Comparison of ENCODE assay signal across 16 cellular contexts in the genomic region with DNA sequence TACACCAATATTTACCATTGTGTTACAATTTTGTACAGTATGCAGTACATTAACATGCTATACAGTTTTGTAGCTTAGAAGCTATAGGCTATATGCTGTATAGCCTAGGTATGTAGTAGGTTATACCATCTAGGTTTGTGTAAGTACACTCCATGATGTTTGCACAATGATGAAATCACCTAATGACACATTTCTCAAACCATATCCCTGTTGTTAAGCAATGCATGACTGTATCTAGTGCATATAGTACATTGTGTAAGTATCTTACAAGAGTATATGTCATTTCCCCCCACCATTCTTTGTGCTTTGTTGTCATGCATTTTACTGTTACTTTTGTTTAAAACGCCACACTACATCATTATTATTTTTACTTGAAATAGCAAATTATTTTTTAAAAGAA.
DNase-seq lines count a peak whose midpoint lies in the region; ATAC-seq, FAIRE-seq and TF ChIP-seq lines count a peak whose summit lies in the region.
"Had no signal": no experiment of that assay in that cellular context is flagged by ENCODE, and none has a peak within 500 bp of the region (broad histone marks: within the 10 kb centered on the region; RNA-seq: fewer than 3 reads in every experiment).

No MANE protein-coding gene starts in this region.

- no peak for TF ChIP-seq EP300 in HepG2 (IDR thresholded peaks at IDR 0.05; ENCODE audit: low read depth in 2 of 2, low read length in 2 of 2)
- TF ChIP-seq EP300 in HepG2 (CRISPR knock-in tag; IDR thresholded peaks at IDR 0.05; ENCODE audit: borderline replicate concordance), result no peak

- no peak for TF ChIP-seq RAD21 in HepG2 (CRISPR knock-in tag; IDR thresholded peaks at IDR 0.05)

- H3K4me3 Mint-ChIP-seq in type B pancreatic cell, result no peak overlapping the region
- H3K4me3 Mint-ChIP-seq: activated naive CD4-positive, alpha-beta T cell treated with anti-CD3 and anti-CD28 coated beads, Interleukin-2, amount 10 ng/mL, durations not matched to agents 7 days and 5 days; memory B cell had no signal

- H3K27me3 Mint-ChIP-seq in type B pancreatic cell, result peaks cover 11% of the 10 kb centered on the region

- TF ChIP-seq POLR2A in HepG2 (IDR thresholded peaks at IDR 0.05; ENCODE audit: insufficient read depth in 1 of 2, low read depth in 2 of 2, low read length in 2 of 2) (no peak), right lobe of liver (IDR thresholded peaks at IDR 0.05) (no peak)

- H3K27ac ChIP-seq in HepG2 (ENCODE audit: extremely low read length, insufficient read depth, low read length) (no peak overlapping the region), right lobe of liver (no peak overlapping the region)

- intact Hi-C loops in HepG2 (cut with micrococcal nuclease; ENCODE audit: unreplicated experiment), result no loop called here
- intact Hi-C loops in right lobe of liver (cut with DNase I), result no loop called here
- intact Hi-C loops in left ventricle myocardium superior (cut with micrococcal nuclease), result no loop called here

- H3K9me3 ChIP-seq in HepG2 (ENCODE audit: low read length), result no peaks in the 10 kb centered on the region
- H3K9me3 ChIP-seq in right lobe of liver, result no peaks in the 10 kb centered on the region

- no TSS peak for BruUV-seq in HepG2 (replicated peaks; lab: Mats Ljungman, UMichigan)

- no peaks in the 10 kb centered on the region for H3K36me3 ChIP-seq in HepG2 (replicated peaks in 1 of 2; ENCODE audit: control insufficient read depth in 1 of 2, insufficient read depth in 2 of 2, low read length in 2 of 2)
- H3K36me3 ChIP-seq in right lobe of liver, result no peaks in the 10 kb centered on the region

- H3K36me3 Mint-ChIP-seq in type B pancreatic cell, result no peaks in the 10 kb centered on the region
- H3K36me3 Mint-ChIP-seq: activated naive CD4-positive, alpha-beta T cell treated with anti-CD3 and anti-CD28 coated beads, Interleukin-2, amount 10 ng/mL, durations not matched to agents 7 days and 5 days; memory B cell had no signal

- no peaks in the 10 kb centered on the region for H3K27me3 ChIP-seq in HepG2 (ENCODE audit: control insufficient read depth in 1 of 2, insufficient read depth in 2 of 2, low read length in 2 of 2)
- no peaks in the 10 kb centered on the region for H3K27me3 ChIP-seq in right lobe of liver

- no peak for FAIRE-seq in HepG2 (lab: Jason Lieb, UNC)
- FAIRE-seq: TTC549 had no signal

- peak; percentile 82 for ATAC-seq in HepG2
- ATAC-seq in right lobe of liver, result no peak
- no peak for ATAC-seq in left ventricle myocardium superior

- DNase-seq in HepG2 (ENCODE audit: low spot score) (peak; percentile 80), right lobe of liver (no peak), NOMO-1 treated with dmso at 0.1 percent for 144 hours (lab: John Stamatoyannopoulos, UW; ENCODE audit: unreplicated experiment) (peak; percentile 53), choroid plexus epithelial cell (ENCODE audit: low read depth) (peak; percentile 63), type B pancreatic cell (ENCODE audit: extremely low spot score, unreplicated experiment) (no peak), left ventricle myocardium superior (no peak), NCI-H2227 (lab: John Stamatoyannopoulos, UW; ENCODE audit: unreplicated experiment) (no peak), iPS-NIHi11 (ENCODE audit: low spot score) (no peak)
- DNase-seq: activated naive CD4-positive, alpha-beta T cell treated with anti-CD3 and anti-CD28 coated beads, Interleukin-2, amount 10 ng/mL, durations not matched to agents 7 days and 5 days; central memory CD4-positive, alpha-beta T cell; DMS153; KBM-7; NCI-H2171 treated with DMSO at 0.1 percent for 48 hours; RPMI8226 had no signal

- WGBS in HepG2 (ENCODE audit: low lambda C conversion rate), result 2% methylated on average over 1 of the region's 1 CpG
- 80% methylated on average over 1 of the region's 1 CpG for WGBS in right lobe of liver (ENCODE audit: insufficient coverage, low coverage, low lambda C conversion rate, missing lambda C conversion rate)

- no peaks in the 10 kb centered on the region for H3K79me2 ChIP-seq in HepG2 (ENCODE audit: insufficient read depth, low read length)

- no peak overlapping the region for H3K4me2 ChIP-seq in HepG2 (ENCODE audit: low read depth, low read length)

- TF ChIP-seq CTCF in HepG2 (CRISPR knock-in tag; IDR thresholded peaks at IDR 0.05) (no peak), right lobe of liver (IDR thresholded peaks at IDR 0.05) (no peak), choroid plexus epithelial cell (conservative IDR thresholded peaks at IDR 0.05; ENCODE audit: low read depth, low read length) (no peak), type B pancreatic cell (conservative IDR thresholded peaks at IDR 0.05) (no peak)

- H4K20me1 ChIP-seq in HepG2 (ENCODE audit: insufficient read depth, low read length), result no peaks in the 10 kb centered on the region

- no peak overlapping the region for H3K27ac Mint-ChIP-seq in type B pancreatic cell
- H3K27ac Mint-ChIP-seq: activated naive CD4-positive, alpha-beta T cell treated with anti-CD3 and anti-CD28 coated beads, Interleukin-2, amount 10 ng/mL, durations not matched to agents 7 days and 5 days; memory B cell had no signal

- H3K4me3 ChIP-seq in HepG2 (replicated peaks in 1 of 3; ENCODE audit: insufficient read depth in 1 of 3, low read depth in 2 of 3, low read length in 3 of 3), result no peak overlapping the region
- H3K4me3 ChIP-seq in right lobe of liver, result no peak overlapping the region
- H3K4me3 ChIP-seq in choroid plexus epithelial cell (ENCODE audit: low read depth, low read length), result no peak overlapping the region

- in situ Hi-C loops in HepG2 (cut with HindIII; ENCODE audit: extremely low pct_ligation_motif_present, low pct_unique_long_range_greater_than_20kb), result no loop called here

- H2AFZ ChIP-seq in HepG2 (ENCODE audit: low read length), result no peak overlapping the region

- H3K4me1 ChIP-seq in HepG2 (ENCODE audit: insufficient read depth, low read length) (no peaks in the 10 kb centered on the region), right lobe of liver (no peaks in the 10 kb centered on the region)

- H3K4me1 Mint-ChIP-seq in type B pancreatic cell (ENCODE audit: unreplicated experiment), result no peaks in the 10 kb centered on the region

- H3K9ac ChIP-seq in HepG2 (ENCODE audit: insufficient read depth, low read depth, low read length), result no peak overlapping the region

- CTCF ChIA-PET in HepG2 (lab: Yijun Ruan, JAX; ENCODE audit: low intra/inter-chr PET ratio, low total read pairs), result no interaction called here

- no peaks in the 10 kb centered on the region for H3K9me3 Mint-ChIP-seq in type B pancreatic cell
- H3K9me3 Mint-ChIP-seq: activated naive CD4-positive, alpha-beta T cell treated with anti-CD3 and anti-CD28 coated beads, Interleukin-2, amount 10 ng/mL, durations not matched to agents 7 days and 5 days; memory B cell had no signal

- POLR2A ChIA-PET in HepG2 (lab: Yijun Ruan, JAX), result no interaction called here

TF ChIP-seq in HepG2, 621 proteins besides CTCF, POLR2A, EP300 and RAD21 (continues in another document):
- TF ChIP-seq FOSL2 (CRISPR knock-in tag; IDR thresholded peaks at IDR 0.05) (peak; percentile 61; the same call in 1 of the 2 replicates), ZMYM3 (CRISPR knock-in tag; IDR thresholded peaks at IDR 0.05) (no peak), ZNF572 (CRISPR knock-in tag; IDR thresholded peaks at IDR 0.05) (no peak), NONO (IDR thresholded peaks at IDR 0.05) (no peak), NONO (CRISPR knock-in tag; conservative IDR thresholded peaks at IDR 0.05) (no peak), YEATS4 (CRISPR knock-in tag; IDR thresholded peaks at IDR 0.05; ENCODE audit: borderline replicate concordance) (no peak), SRSF9 (IDR thresholded peaks at IDR 0.05; ENCODE audit: borderline replicate concordance, insufficient read depth, low read depth, low read length, poor library complexity, severe bottlenecking) (no peak), ZNF614 (CRISPR knock-in tag; IDR thresholded peaks at IDR 0.05; ENCODE audit: borderline replicate concordance) (no peak), ZNF652 (CRISPR knock-in tag; IDR thresholded peaks at IDR 0.05; ENCODE audit: borderline replicate concordance, low read depth) (no peak), ZNF496 (CRISPR knock-in tag; IDR thresholded peaks at IDR 0.05; ENCODE audit: insufficient replicate concordance) (no peak), TCF7L2 (IDR thresholded peaks at IDR 0.05; ENCODE audit: low read depth, low read length) (no peak)
- TF ChIP-seq, protein P1, sequence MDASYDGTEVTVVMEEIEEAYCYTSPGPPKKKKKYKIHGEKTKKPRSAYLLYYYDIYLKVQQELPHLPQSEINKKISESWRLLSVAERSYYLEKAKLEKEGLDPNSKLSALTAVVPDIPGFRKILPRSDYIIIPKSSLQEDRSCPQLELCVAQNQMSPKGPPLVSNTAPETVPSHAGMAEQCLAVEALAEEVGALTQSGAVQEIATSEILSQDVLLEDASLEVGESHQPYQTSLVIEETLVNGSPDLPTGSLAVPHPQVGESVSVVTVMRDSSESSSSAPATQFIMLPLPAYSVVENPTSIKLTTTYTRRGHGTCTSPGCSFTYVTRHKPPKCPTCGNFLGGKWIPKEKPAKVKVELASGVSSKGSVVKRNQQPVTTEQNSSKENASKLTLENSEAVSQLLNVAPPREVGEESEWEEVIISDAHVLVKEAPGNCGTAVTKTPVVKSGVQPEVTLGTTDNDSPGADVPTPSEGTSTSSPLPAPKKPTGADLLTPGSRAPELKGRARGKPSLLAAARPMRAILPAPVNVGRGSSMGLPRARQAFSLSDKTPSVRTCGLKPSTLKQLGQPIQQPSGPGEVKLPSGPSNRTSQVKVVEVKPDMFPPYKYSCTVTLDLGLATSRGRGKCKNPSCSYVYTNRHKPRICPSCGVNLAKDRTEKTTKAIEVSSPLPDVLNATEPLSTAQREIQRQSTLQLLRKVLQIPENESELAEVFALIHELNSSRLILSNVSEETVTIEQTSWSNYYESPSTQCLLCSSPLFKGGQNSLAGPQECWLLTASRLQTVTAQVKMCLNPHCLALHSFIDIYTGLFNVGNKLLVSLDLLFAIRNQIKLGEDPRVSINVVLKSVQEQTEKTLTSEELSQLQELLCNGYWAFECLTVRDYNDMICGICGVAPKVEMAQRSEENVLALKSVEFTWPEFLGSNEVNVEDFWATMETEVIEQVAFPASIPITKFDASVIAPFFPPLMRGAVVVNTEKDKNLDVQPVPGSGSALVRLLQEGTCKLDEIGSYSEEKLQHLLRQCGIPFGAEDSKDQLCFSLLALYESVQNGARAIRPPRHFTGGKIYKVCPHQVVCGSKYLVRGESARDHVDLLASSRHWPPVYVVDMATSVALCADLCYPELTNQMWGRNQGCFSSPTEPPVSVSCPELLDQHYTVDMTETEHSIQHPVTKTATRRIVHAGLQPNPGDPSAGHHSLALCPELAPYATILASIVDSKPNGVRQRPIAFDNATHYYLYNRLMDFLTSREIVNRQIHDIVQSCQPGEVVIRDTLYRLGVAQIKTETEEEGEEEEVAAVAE (CRISPR knock-in tag; IDR thresholded peaks at IDR 0.05; ENCODE audit: borderline replicate concordance), result no peak

Comparison
In these comparisons a context has a peak if more than half of its experiments do, and no peak if none do; other contexts are left out.
1. DNase-seq: peak in HepG2 (single experiment), NOMO-1 treated with dmso at 0.1 percent for 144 hours (single experiment) and choroid plexus epithelial cell (single experiment); none in right lobe of liver (0 of 3), type B pancreatic cell (single experiment), left ventricle myocardium superior (single experiment), NCI-H2227 (single experiment) and iPS-NIHi11 (single experiment).